In genomic region chr3:105970283-105970682, GRCh38 we compare ENCODE assay signal across 11 cellular contexts.
DNase-seq lines count a peak whose midpoint lies in the region; ATAC-seq and TF ChIP-seq lines count a peak whose summit lies in the region.
"Had no signal": no experiment of that assay in that cellular context is flagged by ENCODE, and none has a peak within 500 bp of the region (broad histone marks: within the 10 kb centered on the region; RNA-seq: fewer than 3 reads in every experiment).

No MANE protein-coding gene starts in this region.

- peak overlapping the region; percentile 42 for H3K27ac Mint-ChIP-seq in type B pancreatic cell
- H3K27ac Mint-ChIP-seq in activated T-helper 2 cell treated with anti-CD3 and anti-CD28 coated beads, Interferon-gamma antibody, Interleukin-2, Interleukin-4, amounts not matched to agents 10 μg/mL and 5 μg/mL and 100 μg/mL, durations not matched to agents 14 hours and 24 hours and 36 hours, result no peak overlapping the region

- CTCF ChIA-PET in PC-3 (lab: Charles Lee), result no interaction called here

- H4K20me1 ChIP-seq in PC-3 (ENCODE audit: low read length), result no peaks in the 10 kb centered on the region
- H4K20me1 ChIP-seq: BLaER1 had no signal

- no TSS peak for BruUV-seq in PC-3 (replicated peaks; lab: Mats Ljungman, UMichigan)

- intact Hi-C loops in PC-3 (cut with micrococcal nuclease), result no loop called here
- intact Hi-C loops in activated T-helper 2 cell treated with anti-CD3 and anti-CD28 coated beads, Interferon-gamma antibody, Interleukin-2, Interleukin-4, amounts not matched to agents 10 μg/mL and 5 μg/mL and 100 μg/mL, durations not matched to agents 14 hours and 24 hours and 36 hours (cut with micrococcal nuclease), result no loop called here

- no peaks in the 10 kb centered on the region for H3K79me2 ChIP-seq in PC-3 (ENCODE audit: low read length)

- POLR2A ChIA-PET in PC-3 (lab: Charles Lee; ENCODE audit: unreplicated experiment), result no interaction called here

- TF ChIP-seq CTCF in PC-3 (conservative IDR thresholded peaks at IDR 0.05; ENCODE audit: low read depth, low read length), result no peak
- no peak for TF ChIP-seq CTCF in type B pancreatic cell (conservative IDR thresholded peaks at IDR 0.05)

- H3K9me2 ChIP-seq in PC-3 (replicated peaks; ENCODE audit: low read length), result no peaks in the 10 kb centered on the region

- H3K27me3 Mint-ChIP-seq in type B pancreatic cell, result no peaks in the 10 kb centered on the region
- no peaks in the 10 kb centered on the region for H3K27me3 Mint-ChIP-seq in activated T-helper 2 cell treated with anti-CD3 and anti-CD28 coated beads, Interferon-gamma antibody, Interleukin-2, Interleukin-4, amounts not matched to agents 10 μg/mL and 5 μg/mL and 100 μg/mL, durations not matched to agents 14 hours and 24 hours and 36 hours (ENCODE audit: low read depth)

- H3K4me2 ChIP-seq in PC-3 (ENCODE audit: low read length), result no peak overlapping the region
- H3K4me2 ChIP-seq: BLaER1 had no signal

- H3K27me3 ChIP-seq in PC-3 (ENCODE audit: low read length), result no peaks in the 10 kb centered on the region
- H3K27me3 ChIP-seq: BLaER1 had no signal

- ATAC-seq in PC-3 (no peak), GM18873 (IDR thresholded peaks at IDR 0.05; ENCODE audit: low FRiP score, unreplicated experiment) (no peak)

- no peak overlapping the region for H3K27ac ChIP-seq in PC-3 (ENCODE audit: low read length)
- H3K27ac ChIP-seq: BLaER1 had no signal

- H2AFZ ChIP-seq in PC-3 (ENCODE audit: low read length), result no peak overlapping the region

- H3K4me3 Mint-ChIP-seq in type B pancreatic cell, result no peak overlapping the region
- no peak overlapping the region for H3K4me3 Mint-ChIP-seq in activated T-helper 2 cell treated with anti-CD3 and anti-CD28 coated beads, Interferon-gamma antibody, Interleukin-2, Interleukin-4, amounts not matched to agents 10 μg/mL and 5 μg/mL and 100 μg/mL, durations not matched to agents 14 hours and 24 hours and 36 hours (ENCODE audit: low read depth)

- DNase-seq in SIG-M5 treated with dmso at 0.1 percent for 504 hours (lab: John Stamatoyannopoulos, UW; ENCODE audit: unreplicated experiment) (peak; percentile 66), SIG-M5 (lab: John Stamatoyannopoulos, UW) (no peak), PC-3 (peak; percentile 36), fibroblast of the conjunctiva (ENCODE audit: low read depth) (peak; percentile 92), type B pancreatic cell (ENCODE audit: extremely low spot score, unreplicated experiment) (no peak)
- no peak for DNase-seq in activated T-helper 2 cell treated with anti-CD3 and anti-CD28 coated beads, Interferon-gamma antibody, Interleukin-2, Interleukin-4, amounts not matched to agents 10 μg/mL and 5 μg/mL and 100 μg/mL, durations not matched to agents 14 hours and 24 hours and 36 hours (ENCODE audit: low spot score)
- DNase-seq in activated CD4-positive, CD25-positive, alpha-beta regulatory T cell treated with anti-CD3 and anti-CD28 coated beads, Interleukin-2, amount 50 U/mL, for 72 hours, result no peak
- DNase-seq: activated naive CD4-positive, alpha-beta T cell treated with anti-CD3 and anti-CD28 coated beads, Interleukin-2, amount 50 U/mL, for 16 hours; MM.1S had no signal

- H3K9me3 ChIP-seq in PC-3 (ENCODE audit: low read length), result no peaks in the 10 kb centered on the region

- no peaks in the 10 kb centered on the region for H3K36me3 ChIP-seq in PC-3 (ENCODE audit: low read depth, low read length)
- H3K36me3 ChIP-seq: BLaER1 had no signal

- no peak overlapping the region for H3K9ac ChIP-seq in PC-3 (ENCODE audit: low read length)
- H3K9ac ChIP-seq: BLaER1 had no signal

- H3K4me3 ChIP-seq in PC-3 (ENCODE audit: low read length), result no peak overlapping the region
- H3K4me3 ChIP-seq: BLaER1 had no signal

- H3F3A ChIP-seq in PC-3 (ENCODE audit: low read length, unreplicated experiment), result no peaks in the 10 kb centered on the region

- H3K4me1 ChIP-seq in PC-3 (ENCODE audit: insufficient read depth, low read length), result peaks cover 24% of the 10 kb centered on the region
- H3K4me1 ChIP-seq: BLaER1 had no signal

- peaks cover 7% of the 10 kb centered on the region for H3K36me3 Mint-ChIP-seq in type B pancreatic cell
- peaks cover 18% of the 10 kb centered on the region for H3K36me3 Mint-ChIP-seq in activated T-helper 2 cell treated with anti-CD3 and anti-CD28 coated beads, Interferon-gamma antibody, Interleukin-2, Interleukin-4, amounts not matched to agents 10 μg/mL and 5 μg/mL and 100 μg/mL, durations not matched to agents 14 hours and 24 hours and 36 hours (ENCODE audit: low read depth)

- H3K4me1 Mint-ChIP-seq in type B pancreatic cell (ENCODE audit: unreplicated experiment), result no peaks in the 10 kb centered on the region
- H3K4me1 Mint-ChIP-seq in activated T-helper 2 cell treated with anti-CD3 and anti-CD28 coated beads, Interferon-gamma antibody, Interleukin-2, Interleukin-4, amounts not matched to agents 10 μg/mL and 5 μg/mL and 100 μg/mL, durations not matched to agents 14 hours and 24 hours and 36 hours (ENCODE audit: low read depth), result no peaks in the 10 kb centered on the region

- H3K9me3 Mint-ChIP-seq in type B pancreatic cell, result peaks cover 22% of the 10 kb centered on the region
- H3K9me3 Mint-ChIP-seq in activated T-helper 2 cell treated with anti-CD3 and anti-CD28 coated beads, Interferon-gamma antibody, Interleukin-2, Interleukin-4, amounts not matched to agents 10 μg/mL and 5 μg/mL and 100 μg/mL, durations not matched to agents 14 hours and 24 hours and 36 hours, result peaks cover 34% of the 10 kb centered on the region

Comparison
In these comparisons a context has a peak if more than half of its experiments do, and no peak if none do; other contexts are left out.
1. DNase-seq: peak in SIG-M5 treated with dmso at 0.1 percent for 504 hours (single experiment), PC-3 (single experiment) and fibroblast of the conjunctiva (single experiment); none in SIG-M5 (single experiment), type B pancreatic cell (single experiment), activated T-helper 2 cell treated with anti-CD3 and anti-CD28 coated beads, Interferon-gamma antibody, Interleukin-2, Interleukin-4, amounts not matched to agents 10 μg/mL and 5 μg/mL and 100 μg/mL, durations not matched to agents 14 hours and 24 hours and 36 hours (single experiment) and activated CD4-positive, CD25-positive, alpha-beta regulatory T cell treated with anti-CD3 and anti-CD28 coated beads, Interleukin-2, amount 50 U/mL, for 72 hours (single experiment).